ENCODE assay signal across 15 cellular contexts in the genomic region with DNA sequence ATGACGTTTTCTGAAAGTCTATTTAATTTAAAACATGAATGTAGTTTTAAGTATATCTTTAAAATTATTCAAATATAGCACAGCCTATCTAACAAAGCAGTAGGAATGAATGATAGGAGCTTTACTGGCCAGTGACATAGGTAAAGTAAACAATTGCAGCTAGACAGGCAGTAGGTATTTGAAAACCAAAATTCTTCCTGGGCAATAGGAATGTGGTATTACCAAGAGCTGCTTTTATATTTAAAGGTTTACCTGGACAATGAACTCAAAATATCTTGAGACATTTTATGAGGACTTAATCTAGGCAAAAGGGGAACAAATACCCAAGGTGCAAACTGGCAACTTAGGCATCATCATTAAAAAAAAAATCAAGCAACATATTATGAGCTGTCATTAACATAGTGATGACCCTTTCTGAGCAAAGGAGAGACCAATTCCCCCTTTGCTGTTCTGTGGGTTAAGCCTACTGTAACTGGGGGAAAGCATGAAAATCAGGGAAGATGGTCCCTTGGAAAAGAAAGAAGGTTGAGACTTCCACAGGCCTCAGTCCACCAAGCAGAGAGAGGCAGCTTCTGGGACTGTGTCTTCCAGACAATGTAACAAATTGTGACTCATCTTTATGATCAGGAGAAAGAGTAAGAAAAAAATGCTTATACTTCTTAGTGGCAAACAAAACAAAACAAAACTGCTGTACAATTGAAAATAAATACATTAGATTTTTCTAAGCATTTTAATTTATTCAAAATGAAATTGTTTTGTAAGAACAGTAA. TPM values are rescaled to one million over a fixed set of nuclear protein-coding genes. Genes with fewer than 3 reads are reported as not detected.
"Had no signal": no experiment of that assay in that cellular context is flagged by ENCODE, and none has a peak within 500 bp of the region (broad histone marks: within the 10 kb centered on the region; RNA-seq: fewer than 3 reads in every experiment).

No MANE protein-coding gene starts in this region.

- DNase-seq: activated CD4-positive, alpha-beta T cell treated with anti-CD3 and anti-CD28 coated beads, Interleukin-2, amount 50 U/mL, for 4 hours; activated naive CD4-positive, alpha-beta T cell; activated naive CD8-positive, alpha-beta T cell treated with anti-CD3 and anti-CD28 coated beads, Interleukin-2, amount 10 ng/mL, durations not matched to agents 7 days and 5 days; activated T-cell treated with anti-CD3 and anti-CD28 coated beads for 4 hours; anterior cingulate cortex; cerebellar nuclear complex; effector memory CD4-positive, alpha-beta T cell; erythroblast; hypothalamus; left ventricle myocardium inferior; mucosa of descending colon; naive thymus-derived CD8-positive, alpha-beta T cell had no signal

- H3K9me3 ChIP-seq: left ventricle myocardium inferior, mucosa of descending colon had no signal

- ATAC-seq: activated CD4-positive, CD25-positive, alpha-beta regulatory T cell treated with anti-CD3 and anti-CD28 coated beads, Interleukin-2, amount 50 U/mL, for 24 hours; mucosa of descending colon; naive thymus-derived CD8-positive, alpha-beta T cell; stimulated activated effector memory CD8-positive, alpha-beta T cell treated with anti-CD3 and anti-CD28 coated beads, Interleukin-12 subunit alpha, Interleukin-12 subunit beta, amount 100 ng/mL, for 72 hours had no signal

- H3K4me3 ChIP-seq: left ventricle myocardium inferior, mucosa of descending colon had no signal

- H2AFZ ChIP-seq: parathyroid adenoma had no signal

- H3K79me2 ChIP-seq: parathyroid adenoma had no signal

- H3K9ac ChIP-seq: parathyroid adenoma had no signal

- H3K27ac ChIP-seq: left ventricle myocardium inferior, parathyroid adenoma had no signal

- H3K4me1 ChIP-seq: parathyroid adenoma had no signal

RNA-seq across cellular contexts. Expression of a gene that starts 12.9 kb away (rescaled TPM):
- total RNA-seq: activated naive CD8-positive, alpha-beta T cell treated with anti-CD3 and anti-CD28 coated beads, Interleukin-2, amount 10 ng/mL, durations not matched to agents 7 days and 5 days; left ventricle myocardium inferior; naive thymus-derived CD8-positive, alpha-beta T cell had no signal
- polyA plus RNA-seq: naive thymus-derived CD8-positive, alpha-beta T cell had no signal
